In genomic region chr17:81656835-81657234, GRCh38 we compare ENCODE assay signal across 25 cellular contexts. TPM values are rescaled to one million over a fixed set of nuclear protein-coding genes. Genes with fewer than 3 reads are reported as not detected.
DNase-seq lines count a peak whose midpoint lies in the region; ATAC-seq and TF ChIP-seq lines count a peak whose summit lies in the region.
"Had no signal": no experiment of that assay in that cellular context is flagged by ENCODE, and none has a peak within 500 bp of the region (broad histone marks: within the 10 kb centered on the region; RNA-seq: fewer than 3 reads in every experiment).

No MANE protein-coding gene starts in this region.

- H3K79me1 ChIP-seq in neuronal stem cell (ENCODE audit: low read depth, low read length) = peaks cover 2% of the 10 kb centered on the region

- peaks cover 54% of the 10 kb centered on the region for H3K4me1 Mint-ChIP-seq in activated CD8-positive, alpha-beta T cell treated with anti-CD3 and anti-CD28 coated beads, Interleukin-2, amount 10 ng/mL, durations not matched to agents 7 days and 5 days (ENCODE audit: low read depth)
- peaks cover 16% of the 10 kb centered on the region for H3K4me1 Mint-ChIP-seq in activated CD8-positive, alpha-beta T cell treated with anti-CD3 and anti-CD28 coated beads for 36 hours (ENCODE audit: low read depth)
- H3K4me1 Mint-ChIP-seq in T-helper 2 cell treated with Interferon-gamma antibody and Interleukin-4, amounts not matched to agents 5 μg/mL and 100 μg/mL, for 36 hours (ENCODE audit: low read depth) = peaks cover 16% of the 10 kb centered on the region
- peaks cover 19% of the 10 kb centered on the region for H3K4me1 Mint-ChIP-seq in activated T-cell treated with anti-CD3 and anti-CD28 coated beads, Interleukin-2, amount 50 U/mL, for 24 hours (ENCODE audit: low read depth)

- intact Hi-C loops in activated CD8-positive, alpha-beta T cell treated with anti-CD3 and anti-CD28 coated beads for 36 hours (cut with micrococcal nuclease) = no loop called here

- H3K9me2 ChIP-seq in MM.1S (replicated peaks; ENCODE audit: insufficient read depth, low read length) = no peaks in the 10 kb centered on the region

- H3F3A ChIP-seq in MM.1S (ENCODE audit: insufficient read depth, low read length) = no peaks in the 10 kb centered on the region

- H3K27me3 ChIP-seq in MM.1S (replicated peaks; ENCODE audit: insufficient read depth, low read length) (no peaks in the 10 kb centered on the region), neuronal stem cell (ENCODE audit: control insufficient read depth in 3 of 3, insufficient read depth in 3 of 3, low read depth in 1 of 3, low read length in 3 of 3) (no peaks in the 10 kb centered on the region)
- H3K27me3 ChIP-seq: testis had no signal

- H3K27ac Mint-ChIP-seq in activated CD8-positive, alpha-beta T cell treated with anti-CD3 and anti-CD28 coated beads, Interleukin-2, amount 10 ng/mL, durations not matched to agents 7 days and 5 days = peak overlapping the region; percentile 71
- H3K27ac Mint-ChIP-seq in activated CD8-positive, alpha-beta T cell treated with anti-CD3 and anti-CD28 coated beads for 36 hours = no peak overlapping the region
- H3K27ac Mint-ChIP-seq in T-helper 2 cell treated with Interferon-gamma antibody and Interleukin-4, amounts not matched to agents 5 μg/mL and 100 μg/mL, for 36 hours = peak overlapping the region; percentile 60
- H3K27ac Mint-ChIP-seq in activated T-cell treated with anti-CD3 and anti-CD28 coated beads, Interleukin-2, amount 50 U/mL, for 24 hours = no peak overlapping the region
- H3K27ac Mint-ChIP-seq: activated naive CD4-positive, alpha-beta T cell treated with anti-CD3 and anti-CD28 coated beads, Interleukin-2, amount 50 U/mL, for 72 hours; effector memory CD8-positive, alpha-beta T cell; T-helper 17 cell had no signal

- H3K27me3 Mint-ChIP-seq in activated CD8-positive, alpha-beta T cell treated with anti-CD3 and anti-CD28 coated beads, Interleukin-2, amount 10 ng/mL, durations not matched to agents 7 days and 5 days (ENCODE audit: low read depth) = no peaks in the 10 kb centered on the region
- peaks cover under 1% of the 10 kb centered on the region for H3K27me3 Mint-ChIP-seq in activated CD8-positive, alpha-beta T cell treated with anti-CD3 and anti-CD28 coated beads for 36 hours
- no peaks in the 10 kb centered on the region for H3K27me3 Mint-ChIP-seq in T-helper 2 cell treated with Interferon-gamma antibody and Interleukin-4, amounts not matched to agents 5 μg/mL and 100 μg/mL, for 36 hours (ENCODE audit: low read depth)
- H3K27me3 Mint-ChIP-seq in activated T-cell treated with anti-CD3 and anti-CD28 coated beads, Interleukin-2, amount 50 U/mL, for 24 hours = peaks cover 14% of the 10 kb centered on the region

- ATAC-seq in activated CD8-positive, alpha-beta T cell treated with anti-CD3 and anti-CD28 coated beads, Interleukin-2, amount 10 ng/mL, durations not matched to agents 7 days and 5 days = no peak
- ATAC-seq in activated CD8-positive, alpha-beta T cell treated with anti-CD3 and anti-CD28 coated beads for 36 hours = no peak
- ATAC-seq: activated naive CD4-positive, alpha-beta T cell treated with anti-CD3 and anti-CD28 coated beads, Interleukin-2, amount 50 U/mL, for 72 hours; effector memory CD8-positive, alpha-beta T cell; naive thymus-derived CD4-positive, alpha-beta T cell; Right ventricle myocardium inferior; T-helper 17 cell had no signal

- no peak overlapping the region for H3K27ac ChIP-seq in MM.1S (ENCODE audit: low read length)
- no peak overlapping the region for H3K27ac ChIP-seq in neuronal stem cell (replicated peaks; ENCODE audit: low read length)
- H3K27ac ChIP-seq: esophagus squamous epithelium, testis had no signal

- 0 out of 2 replicates have a peak overlapping the region, but pooled peaks have one; percentile 15 for H2AFZ ChIP-seq in MM.1S (ENCODE audit: low read length)
- H2AFZ ChIP-seq in neuronal stem cell (ENCODE audit: low read length) = peak overlapping the region; percentile 0

- H4K8ac ChIP-seq in neuronal stem cell (ENCODE audit: low read depth, low read length) = no peak overlapping the region

- no peak overlapping the region for H3K9ac ChIP-seq in MM.1S (ENCODE audit: low read length)
- H3K9ac ChIP-seq in neuronal stem cell (ENCODE audit: low read depth, low read length, poor library complexity) = no peak overlapping the region

- no peak overlapping the region for H3K18ac ChIP-seq in neuronal stem cell (ENCODE audit: low read length)

- no peaks in the 10 kb centered on the region for H3K9me3 ChIP-seq in MM.1S (replicated peaks; ENCODE audit: insufficient read depth, low read length)
- no peaks in the 10 kb centered on the region for H3K9me3 ChIP-seq in neuronal stem cell (replicated peaks in 1 of 2; ENCODE audit: control insufficient read depth in 2 of 2, insufficient read depth in 1 of 2, low read depth in 1 of 2, low read length in 2 of 2)
- H3K9me3 ChIP-seq: esophagus squamous epithelium, testis had no signal

- H3K36me3 ChIP-seq in MM.1S (replicated peaks; ENCODE audit: insufficient read depth, low read length) = no peaks in the 10 kb centered on the region
- H3K36me3 ChIP-seq in neuronal stem cell (replicated peaks in 1 of 2; ENCODE audit: control insufficient read depth in 2 of 2, insufficient read depth in 2 of 2, low read length in 2 of 2) = no peaks in the 10 kb centered on the region
- H3K36me3 ChIP-seq: esophagus squamous epithelium had no signal

- POLR2A ChIA-PET in activated CD8-positive, alpha-beta T cell treated with anti-CD3 and anti-CD28 coated beads, Interleukin-2, amount 10 ng/mL, durations not matched to agents 7 days and 5 days (lab: Charles Lee) = interaction anchor here (1.5 kb wide), 1 partner anchor 9 kb away, joined by 4 read pairs; the partner anchor contains the start of genes CCDC137 and OXLD1
- POLR2A ChIA-PET in activated CD8-positive, alpha-beta T cell treated with anti-CD3 and anti-CD28 coated beads for 36 hours (lab: Charles Lee) = interaction anchor here (0.6 to 1.4 kb wide), 4 partner anchors 9 to 47 kb away, joined by 3 to 6 read pairs (median 4); partner anchors contain the start of gene MRPL12

- DNase-seq in activated CD8-positive, alpha-beta T cell treated with anti-CD3 and anti-CD28 coated beads, Interleukin-2, amount 10 ng/mL, durations not matched to agents 7 days and 5 days = peak; percentile 31
- no peak for DNase-seq in activated CD8-positive, alpha-beta T cell treated with anti-CD3 and anti-CD28 coated beads for 36 hours
- DNase-seq in MM.1S (peak; percentile 17), neuronal stem cell (ENCODE audit: low spot score) (no peak), SW 1271 (lab: John Stamatoyannopoulos, UW) (no peak), GDM1 (lab: John Stamatoyannopoulos, UW) (no peak)
- DNase-seq in T-helper 2 cell treated with Interferon-gamma antibody and Interleukin-4, amounts not matched to agents 5 μg/mL and 100 μg/mL, for 36 hours (ENCODE audit: low spot score) = no peak
- no peak for DNase-seq in activated T-cell treated with anti-CD3 and anti-CD28 coated beads, Interleukin-2, amount 50 U/mL, for 24 hours
- DNase-seq: activated CD4-positive, alpha-beta T cell treated with anti-CD3 and anti-CD28 coated beads, Interleukin-2, amount 50 U/mL, for 48 hours; activated T-cell treated with anti-CD3 and anti-CD28 coated beads, Interleukin-2, amount 50 U/mL, for 48 hours; C1 segment of cervical spinal cord; effector memory CD8-positive, alpha-beta T cell; esophagus squamous epithelium; GOT3; mesendoderm; naive thymus-derived CD4-positive, alpha-beta T cell; NCI-H1105 treated with DMSO at 0.1 percent for 48 hours; NCI-H2107; NCI-H69; T-helper 17 cell; testis had no signal

- H3K4me3 ChIP-seq in MM.1S (ENCODE audit: low read length) = no peak overlapping the region
- no peak overlapping the region for H3K4me3 ChIP-seq in neuronal stem cell (ENCODE audit: low read length in 2 of 2)
- H3K4me3 ChIP-seq: esophagus squamous epithelium, testis had no signal

- H2AK5ac ChIP-seq in neuronal stem cell (ENCODE audit: low read depth, low read length) = peak overlapping the region; percentile 84

- no peak overlapping the region for H3K4me2 ChIP-seq in MM.1S (ENCODE audit: low read depth, low read length)
- no peak overlapping the region for H3K4me2 ChIP-seq in neuronal stem cell (ENCODE audit: insufficient read depth, low read length, poor library complexity, severe bottlenecking)

- no peak overlapping the region for H3K4ac ChIP-seq in neuronal stem cell (ENCODE audit: low read length)

- no peak overlapping the region for H2BK120ac ChIP-seq in neuronal stem cell (ENCODE audit: low read depth, low read length)

- no peak overlapping the region for H3K4me3 Mint-ChIP-seq in activated CD8-positive, alpha-beta T cell treated with anti-CD3 and anti-CD28 coated beads, Interleukin-2, amount 10 ng/mL, durations not matched to agents 7 days and 5 days
- no peak overlapping the region for H3K4me3 Mint-ChIP-seq in activated CD8-positive, alpha-beta T cell treated with anti-CD3 and anti-CD28 coated beads for 36 hours
- H3K4me3 Mint-ChIP-seq in T-helper 2 cell treated with Interferon-gamma antibody and Interleukin-4, amounts not matched to agents 5 μg/mL and 100 μg/mL, for 36 hours = peak overlapping the region; percentile 15
- H3K4me3 Mint-ChIP-seq in activated T-cell treated with anti-CD3 and anti-CD28 coated beads, Interleukin-2, amount 50 U/mL, for 24 hours = no peak overlapping the region
- H3K4me3 Mint-ChIP-seq: effector memory CD8-positive, alpha-beta T cell; T-helper 17 cell had no signal

- no peak overlapping the region for H3K23ac ChIP-seq in neuronal stem cell (ENCODE audit: low read depth, low read length, poor library complexity)

- H3K4me1 ChIP-seq in MM.1S (ENCODE audit: low read length) = 0 out of 2 replicates have a peak, but pooled peaks cover 6% of the 10 kb centered on the region
- H3K4me1 ChIP-seq in neuronal stem cell (ENCODE audit: control insufficient read depth in 2 of 2, insufficient read depth in 1 of 2, low read depth in 1 of 2, low read length in 2 of 2) = peaks cover 4 to 9% of the 10 kb centered on the region in 2 donors
- H3K4me1 ChIP-seq: testis had no signal

- no peak overlapping the region for H4K91ac ChIP-seq in neuronal stem cell (ENCODE audit: low read depth, low read length, poor library complexity)

- H3K79me2 ChIP-seq in MM.1S (ENCODE audit: low read length) = no peaks in the 10 kb centered on the region

- WGBS in neuronal stem cell (ENCODE audit: extremely low coverage in 2 of 2, insufficient read length in 2 of 2, insufficient replicate concordance in 1 of 2), 2 donors = no CpG with 5 or more reads among the region's 4 CpGs

- H3K9me3 Mint-ChIP-seq in activated CD8-positive, alpha-beta T cell treated with anti-CD3 and anti-CD28 coated beads, Interleukin-2, amount 10 ng/mL, durations not matched to agents 7 days and 5 days (ENCODE audit: insufficient read depth) = no peaks in the 10 kb centered on the region
- H3K9me3 Mint-ChIP-seq in activated CD8-positive, alpha-beta T cell treated with anti-CD3 and anti-CD28 coated beads for 36 hours = no peaks in the 10 kb centered on the region
- no peaks in the 10 kb centered on the region for H3K9me3 Mint-ChIP-seq in T-helper 2 cell treated with Interferon-gamma antibody and Interleukin-4, amounts not matched to agents 5 μg/mL and 100 μg/mL, for 36 hours
- H3K9me3 Mint-ChIP-seq in activated T-cell treated with anti-CD3 and anti-CD28 coated beads, Interleukin-2, amount 50 U/mL, for 24 hours = no peaks in the 10 kb centered on the region
- H3K9me3 Mint-ChIP-seq: activated naive CD4-positive, alpha-beta T cell treated with anti-CD3 and anti-CD28 coated beads, Interleukin-2, amount 50 U/mL, for 72 hours; effector memory CD8-positive, alpha-beta T cell; naive thymus-derived CD4-positive, alpha-beta T cell had no signal

- CTCF ChIA-PET in activated CD8-positive, alpha-beta T cell treated with anti-CD3 and anti-CD28 coated beads, Interleukin-2, amount 10 ng/mL, durations not matched to agents 7 days and 5 days (lab: Charles Lee) = interaction anchor here (0.7 kb wide), 1 partner anchor 56 kb away, joined by 4 read pairs; no protein-coding TSS in a partner anchor
- CTCF ChIA-PET in activated CD8-positive, alpha-beta T cell treated with anti-CD3 and anti-CD28 coated beads for 36 hours (lab: Charles Lee) = interaction anchor here (0.6 to 1.1 kb wide), 2 partner anchors 19 to 56 kb away, joined by 3 read pairs; no protein-coding TSS in a partner anchor

- H3K36me3 Mint-ChIP-seq in activated CD8-positive, alpha-beta T cell treated with anti-CD3 and anti-CD28 coated beads, Interleukin-2, amount 10 ng/mL, durations not matched to agents 7 days and 5 days (ENCODE audit: low read depth) = peaks cover 2% of the 10 kb centered on the region
- no peaks in the 10 kb centered on the region for H3K36me3 Mint-ChIP-seq in activated CD8-positive, alpha-beta T cell treated with anti-CD3 and anti-CD28 coated beads for 36 hours (ENCODE audit: low read depth)
- no peaks in the 10 kb centered on the region for H3K36me3 Mint-ChIP-seq in T-helper 2 cell treated with Interferon-gamma antibody and Interleukin-4, amounts not matched to agents 5 μg/mL and 100 μg/mL, for 36 hours (ENCODE audit: low read depth)
- H3K36me3 Mint-ChIP-seq in activated T-cell treated with anti-CD3 and anti-CD28 coated beads, Interleukin-2, amount 50 U/mL, for 24 hours (ENCODE audit: low read depth) = no peaks in the 10 kb centered on the region

- H2BK12ac ChIP-seq in neuronal stem cell (ENCODE audit: low read length) = no peak overlapping the region

- TF ChIP-seq CTCF in activated CD8-positive, alpha-beta T cell treated with anti-CD3 and anti-CD28 coated beads for 36 hours (IDR thresholded peaks at IDR 0.05) = no peak
- TF ChIP-seq CTCF in MM.1S (IDR thresholded peaks at IDR 0.05; ENCODE audit: low read length) = no peak

- H2BK5ac ChIP-seq in neuronal stem cell (ENCODE audit: low read length) = no peak overlapping the region

- H4K20me1 ChIP-seq in MM.1S (ENCODE audit: insufficient read depth, low read length) = no peaks in the 10 kb centered on the region

- peak overlapping the region; percentile 24 for H2BK15ac ChIP-seq in neuronal stem cell (ENCODE audit: low read length)

- H3K14ac ChIP-seq in neuronal stem cell (ENCODE audit: low read length) = no peak overlapping the region

RNA-seq across cellular contexts. Expression of gene PDE6G, which starts 0.5 kb away (rescaled TPM):
- 10 to 100 TPM; 76.5 to 80.3 TPM for total RNA-seq in activated CD8-positive, alpha-beta T cell treated with anti-CD3 and anti-CD28 coated beads, Interleukin-2, amount 10 ng/mL, durations not matched to agents 7 days and 5 days
- 10 to 100 TPM in 1 of 2 experiments, 1 to 10 TPM in 1; 8.9 to 11.4 TPM for total RNA-seq in activated CD8-positive, alpha-beta T cell treated with anti-CD3 and anti-CD28 coated beads for 36 hours
- polyA plus RNA-seq in neuronal stem cell (2013, experiment 1 of 2) = 0.07 TPM
- not detected for polyA plus RNA-seq in neuronal stem cell (2013, experiment 2 of 2)
- total RNA-seq: cerebellum, esophagus squamous epithelium, G401, Right ventricle myocardium inferior had no signal

RNA-seq across cellular contexts. Expression of gene OXLD1, which starts 9.6 kb away (rescaled TPM):
- total RNA-seq in activated CD8-positive, alpha-beta T cell treated with anti-CD3 and anti-CD28 coated beads, Interleukin-2, amount 10 ng/mL, durations not matched to agents 7 days and 5 days = 10 to 100 TPM; 48.5 to 52.3 TPM
- 10 to 100 TPM; 50.1 to 52.6 TPM for total RNA-seq in activated CD8-positive, alpha-beta T cell treated with anti-CD3 and anti-CD28 coated beads for 36 hours
- 26.1 TPM for polyA plus RNA-seq in neuronal stem cell (2013, experiment 1 of 2)
- 25.4 TPM for polyA plus RNA-seq in neuronal stem cell (2013, experiment 2 of 2)

RNA-seq across cellular contexts. Expression of gene CCDC137, which starts 9.7 kb away (rescaled TPM):
- total RNA-seq in activated CD8-positive, alpha-beta T cell treated with anti-CD3 and anti-CD28 coated beads, Interleukin-2, amount 10 ng/mL, durations not matched to agents 7 days and 5 days = 10 to 100 TPM; 42.3 to 43.7 TPM
- 10 to 100 TPM; 34.1 to 37.2 TPM for total RNA-seq in activated CD8-positive, alpha-beta T cell treated with anti-CD3 and anti-CD28 coated beads for 36 hours
- polyA plus RNA-seq in neuronal stem cell (2013, experiment 1 of 2) = 19.1 TPM
- polyA plus RNA-seq in neuronal stem cell (2013, experiment 2 of 2) = 19.1 TPM

RNA-seq across cellular contexts. Expression of gene TSPAN10, which starts 19.8 kb away (rescaled TPM):
- 1 to 10 TPM; 1.2 TPM for total RNA-seq in activated CD8-positive, alpha-beta T cell treated with anti-CD3 and anti-CD28 coated beads, Interleukin-2, amount 10 ng/mL, durations not matched to agents 7 days and 5 days
- total RNA-seq in activated CD8-positive, alpha-beta T cell treated with anti-CD3 and anti-CD28 coated beads for 36 hours = under 1 TPM; 0.18 to 0.22 TPM
- polyA plus RNA-seq in neuronal stem cell (2013, experiment 1 of 2) = 1.3 TPM
- polyA plus RNA-seq in neuronal stem cell (2013, experiment 2 of 2) = 1.1 TPM

RNA-seq across cellular contexts. Expression of gene NPLOC4, which starts 19.9 kb away (rescaled TPM):
- 100 to 1,000 TPM; 113 TPM for total RNA-seq in activated CD8-positive, alpha-beta T cell treated with anti-CD3 and anti-CD28 coated beads, Interleukin-2, amount 10 ng/mL, durations not matched to agents 7 days and 5 days
- total RNA-seq in activated CD8-positive, alpha-beta T cell treated with anti-CD3 and anti-CD28 coated beads for 36 hours = 10 to 100 TPM; 75.9 to 87.7 TPM
- 54.2 TPM for polyA plus RNA-seq in neuronal stem cell (2013, experiment 1 of 2)
- polyA plus RNA-seq in neuronal stem cell (2013, experiment 2 of 2) = 54.2 TPM

Comparison
In these comparisons a context has a peak if more than half of its experiments do, and no peak if none do; other contexts are left out.
1. DNase-seq: peak in activated CD8-positive, alpha-beta T cell treated with anti-CD3 and anti-CD28 coated beads, Interleukin-2, amount 10 ng/mL, durations not matched to agents 7 days and 5 days (single experiment) and MM.1S (single experiment); none in activated CD8-positive, alpha-beta T cell treated with anti-CD3 and anti-CD28 coated beads for 36 hours (single experiment), T-helper 2 cell treated with Interferon-gamma antibody and Interleukin-4, amounts not matched to agents 5 μg/mL and 100 μg/mL, for 36 hours (single experiment), neuronal stem cell (single experiment), SW 1271 (0 of 2), GDM1 (single experiment) and activated T-cell treated with anti-CD3 and anti-CD28 coated beads, Interleukin-2, amount 50 U/mL, for 24 hours (single experiment).
2. H3K27ac Mint-ChIP-seq: peak in activated CD8-positive, alpha-beta T cell treated with anti-CD3 and anti-CD28 coated beads, Interleukin-2, amount 10 ng/mL, durations not matched to agents 7 days and 5 days (single experiment) and T-helper 2 cell treated with Interferon-gamma antibody and Interleukin-4, amounts not matched to agents 5 μg/mL and 100 μg/mL, for 36 hours (single experiment); none in activated CD8-positive, alpha-beta T cell treated with anti-CD3 and anti-CD28 coated beads for 36 hours (single experiment) and activated T-cell treated with anti-CD3 and anti-CD28 coated beads, Interleukin-2, amount 50 U/mL, for 24 hours (single experiment).
3. RNA of gene PDE6G, which starts 0.5 kb away (total RNA-seq): 76.5 to 80.3 TPM in activated CD8-positive, alpha-beta T cell treated with anti-CD3 and anti-CD28 coated beads, Interleukin-2, amount 10 ng/mL, durations not matched to agents 7 days and 5 days; 8.9 to 11.4 TPM in activated CD8-positive, alpha-beta T cell treated with anti-CD3 and anti-CD28 coated beads for 36 hours; every median in the first group is over 4 times any median in the second.